In genomic region chr2:28444951-28445350, GRCh38 we compare ENCODE assay signal across 15 cellular contexts.
"Had no signal": no experiment of that assay in that cellular context is flagged by ENCODE, and none has a peak within 500 bp of the region (broad histone marks: within the 10 kb centered on the region; RNA-seq: fewer than 3 reads in every experiment).

No MANE protein-coding gene starts in this region.

- H3K27me3 ChIP-seq: gastrocnemius medialis, upper lobe of left lung had no signal

- H3K9me3 Mint-ChIP-seq: activated naive CD4-positive, alpha-beta T cell treated with anti-CD3 and anti-CD28 coated beads, Interleukin-2, amount 10 ng/mL, durations not matched to agents 7 days and 5 days had no signal

- H3K36me3 Mint-ChIP-seq: activated naive CD4-positive, alpha-beta T cell treated with anti-CD3 and anti-CD28 coated beads, Interleukin-2, amount 10 ng/mL, durations not matched to agents 7 days and 5 days had no signal

- H3K27ac ChIP-seq: gastrocnemius medialis, upper lobe of left lung, VCaP had no signal

- H3K27ac Mint-ChIP-seq: activated naive CD4-positive, alpha-beta T cell treated with anti-CD3 and anti-CD28 coated beads, Interleukin-2, amount 10 ng/mL, durations not matched to agents 7 days and 5 days; activated T-helper 2 cell treated with anti-CD3 and anti-CD28 coated beads, Interferon-gamma antibody, Interleukin-2, Interleukin-4, amounts not matched to agents 10 μg/mL and 5 μg/mL and 100 μg/mL, durations not matched to agents 14 hours and 24 hours and 36 hours; endodermal cell had no signal

- H3K4me1 Mint-ChIP-seq: endodermal cell had no signal

- H3K4me3 Mint-ChIP-seq: activated naive CD4-positive, alpha-beta T cell treated with anti-CD3 and anti-CD28 coated beads, Interleukin-2, amount 10 ng/mL, durations not matched to agents 7 days and 5 days; endodermal cell had no signal

- H3K4me3 ChIP-seq: gastrocnemius medialis, upper lobe of left lung had no signal

- H3K9me3 ChIP-seq: gastrocnemius medialis, upper lobe of left lung had no signal

- H3K4me1 ChIP-seq: gastrocnemius medialis had no signal

- FAIRE-seq: kidney had no signal

- DNase-seq: activated CD4-positive, alpha-beta T cell treated with anti-CD3 and anti-CD28 coated beads for 4 hours; activated naive CD4-positive, alpha-beta T cell treated with anti-CD3 and anti-CD28 coated beads, Interleukin-2, amount 10 ng/mL, durations not matched to agents 7 days and 5 days; central memory CD4-positive, alpha-beta T cell; dermis blood vessel endothelial cell; endodermal cell; gastrocnemius medialis; kidney; left ventricle myocardium superior; stimulated activated CD4-positive, alpha-beta T cell treated with anti-CD3 and anti-CD28 coated beads, Interleukin-2, amount 100 ng/mL, for 48 hours; stimulated activated naive CD4-positive, alpha-beta T cell treated with Interleukin-2 at 50 U/mL for 16 hours; T1000; upper lobe of left lung had no signal

- H3K36me3 ChIP-seq: gastrocnemius medialis, upper lobe of left lung had no signal

- ATAC-seq: gastrocnemius medialis, left ventricle myocardium superior, sciatic nerve had no signal
